Comparison of ENCODE assay signal across 8 cellular contexts in genomic region chr11:125874556-125875124, GRCh38. TPM values are rescaled to one million over a fixed set of nuclear protein-coding genes. Genes with fewer than 3 reads are reported as not detected.
DNase-seq lines count a peak whose midpoint lies in the region; ATAC-seq and TF ChIP-seq lines count a peak whose summit lies in the region.

No MANE protein-coding gene starts in this region.

- H3K27me3 Mint-ChIP-seq in activated naive CD8-positive, alpha-beta T cell treated with anti-CD3 and anti-CD28 coated beads, Interleukin-2, amount 50 U/mL, for 24 hours = peaks cover 7% of the 10 kb centered on the region

- peaks cover 6% of the 10 kb centered on the region for H3K9me3 Mint-ChIP-seq in activated naive CD8-positive, alpha-beta T cell treated with anti-CD3 and anti-CD28 coated beads, Interleukin-2, amount 50 U/mL, for 24 hours

- H3K4me3 ChIP-seq in OCI-LY3 (ENCODE audit: low read length) (no peak overlapping the region), heart right ventricle (peak overlapping the region in 6 of 10 donors; percentile 12 to 42 (median 22)), prostate gland (no peak overlapping the region)

- no peak overlapping the region for H3K27ac ChIP-seq in OCI-LY3 (ENCODE audit: low read length)
- no peak overlapping the region for H3K27ac ChIP-seq in heart right ventricle
- H3K27ac ChIP-seq in prostate gland = no peak overlapping the region

- H3K4me2 ChIP-seq in OCI-LY3 (ENCODE audit: low read length) = no peak overlapping the region

- H3K9me3 ChIP-seq in OCI-LY3 (ENCODE audit: insufficient read depth, low read length) = peaks cover 13% of the 10 kb centered on the region
- H3K9me3 ChIP-seq in heart right ventricle = peaks cover 0 to 8% (median 0%) of the 10 kb centered on the region in 11 donors
- H3K9me3 ChIP-seq in prostate gland = no peaks in the 10 kb centered on the region

- no peak for TF ChIP-seq POLR2A in prostate gland (IDR thresholded peaks at IDR 0.05)

- H3K36me3 ChIP-seq in OCI-LY3 (replicated peaks; ENCODE audit: low read depth, low read length) (peaks cover 7% of the 10 kb centered on the region), heart right ventricle (no peaks in the 10 kb centered on the region), prostate gland (no peaks in the 10 kb centered on the region)

- H3K27me3 ChIP-seq in OCI-LY3 (ENCODE audit: low read depth, low read length) (no peaks in the 10 kb centered on the region), heart right ventricle (no peaks in the 10 kb centered on the region), prostate gland (replicated peaks; ENCODE audit: insufficient read depth) (no peaks in the 10 kb centered on the region)

- no peak overlapping the region for H3K27ac Mint-ChIP-seq in activated naive CD8-positive, alpha-beta T cell treated with anti-CD3 and anti-CD28 coated beads, Interleukin-2, amount 50 U/mL, for 24 hours

- H3K79me2 ChIP-seq in OCI-LY3 (ENCODE audit: low read length) = no peaks in the 10 kb centered on the region

- no peaks in the 10 kb centered on the region for H4K20me1 ChIP-seq in OCI-LY3 (ENCODE audit: insufficient read depth, low read length)

- WGBS in heart right ventricle, 2 donors = 11 to 12% methylated on average over 8 of the region's 8 CpGs
- 9% methylated on average over 8 of the region's 8 CpGs for WGBS in prostate gland

- H3K4me1 Mint-ChIP-seq in activated naive CD8-positive, alpha-beta T cell treated with anti-CD3 and anti-CD28 coated beads, Interleukin-2, amount 50 U/mL, for 24 hours = no peaks in the 10 kb centered on the region

- intact Hi-C loops in heart right ventricle (cut with DNase I) = loop anchor here in 8 of 10 donors (5.0 to 10.0 kb wide), 6 partner anchors 247 to 920 kb away; partner anchors contain the start of genes CHEK1 (in 4 of the 8), CCDC15 (in 1 of the 8) and EI24 (in 1 of the 8)
- intact Hi-C loops in prostate gland (cut with DNase I) = loop anchor here (2.0 to 10.0 kb wide), 2 partner anchors 248 to 780 kb away; no protein-coding TSS in a partner anchor

- no peak overlapping the region for H2AFZ ChIP-seq in OCI-LY3 (ENCODE audit: low read depth, low read length)

- no peak overlapping the region for H3K4me3 Mint-ChIP-seq in activated naive CD8-positive, alpha-beta T cell treated with anti-CD3 and anti-CD28 coated beads, Interleukin-2, amount 50 U/mL, for 24 hours

- H3K36me3 Mint-ChIP-seq in activated naive CD8-positive, alpha-beta T cell treated with anti-CD3 and anti-CD28 coated beads, Interleukin-2, amount 50 U/mL, for 24 hours (ENCODE audit: low read depth) = peaks cover 3% of the 10 kb centered on the region

- no peak overlapping the region for H3K9ac ChIP-seq in OCI-LY3 (ENCODE audit: low read length)

- peak; percentile 78 for TF ChIP-seq CTCF in OCI-LY3 (IDR thresholded peaks at IDR 0.05; ENCODE audit: low read depth, low read length)
- TF ChIP-seq CTCF in heart right ventricle (IDR thresholded peaks at IDR 0.05) = peak; percentile 51 to 85 (median 75)
- TF ChIP-seq CTCF in prostate gland (IDR thresholded peaks at IDR 0.05) = peak in 3 of 4 experiments; percentile 47 to 59 (median 59)

- H3K4me1 ChIP-seq in OCI-LY3 (ENCODE audit: low read length) (peaks cover 16% of the 10 kb centered on the region), heart right ventricle (peaks cover 0 to 4% (median 0%) of the 10 kb centered on the region in 9 donors), prostate gland (replicated peaks) (no peaks in the 10 kb centered on the region)

- ATAC-seq in GM19395 (IDR thresholded peaks at IDR 0.05; ENCODE audit: unreplicated experiment) = peak; percentile 84
- ATAC-seq in activated naive CD8-positive, alpha-beta T cell treated with anti-CD3 and anti-CD28 coated beads, Interleukin-2, amount 50 U/mL, for 24 hours = peak; percentile 77
- ATAC-seq in heart right ventricle = peak; percentile 67 to 95 (median 92)
- ATAC-seq in GM19397 (IDR thresholded peaks at IDR 0.05; ENCODE audit: unreplicated experiment) = no peak

- DNase-seq in D341Med (ENCODE audit: low spot score) = peak; percentile 64
- DNase-seq in HuH-7 (ENCODE audit: low spot score) = peak; percentile 70
- peak; percentile 52 for DNase-seq in activated naive CD8-positive, alpha-beta T cell treated with anti-CD3 and anti-CD28 coated beads, Interleukin-2, amount 50 U/mL, for 24 hours
- DNase-seq in heart right ventricle = peak in 1 of 2 donors; percentile 67
- DNase-seq in prostate gland (ENCODE audit: low spot score) = peak; percentile 36

RNA-seq across cellular contexts. Expression of gene HYLS1, which starts 12.8 kb away (rescaled TPM):
- total RNA-seq in heart right ventricle (1 to 10 TPM; 2.0 to 6.4 (median 3.8) TPM), prostate gland (1 to 10 TPM; 4.4 to 6.5 TPM)
- polyA plus RNA-seq in heart right ventricle = 1 to 10 TPM; 2.5 to 3.1 TPM

RNA-seq across cellular contexts. Expression of gene PUS3, which starts 28.4 kb away (rescaled TPM):
- 10 to 100 TPM in 1 of 10 donors, 1 to 10 TPM in 9; 4.9 to 12.4 (median 7.7) TPM for total RNA-seq in heart right ventricle
- 1 to 10 TPM; 7.2 to 8.0 TPM for polyA plus RNA-seq in heart right ventricle
- total RNA-seq in prostate gland = 10 to 100 TPM in 1 of 2 donors, 1 to 10 TPM in 1; 8.3 to 11.8 TPM

RNA-seq across cellular contexts. Expression of gene DDX25, which starts 29.7 kb away (rescaled TPM):
- total RNA-seq in heart right ventricle = not detected
- polyA plus RNA-seq in heart right ventricle = under 1 TPM in 1 of 2 donors, not detected in 1; 0.01 TPM
- 1 to 10 TPM in 1 of 2 donors, not detected in 1; 9.5 TPM for total RNA-seq in prostate gland

RNA-seq across cellular contexts. Expression of gene PATE4, which starts 41.5 kb away (rescaled TPM):
- total RNA-seq in heart right ventricle (not detected), prostate gland (1 to 10 TPM in 1 of 2 donors, not detected in 1; 3.1 TPM)
- polyA plus RNA-seq in heart right ventricle = not detected

Comparison
In these comparisons a context has a peak if more than half of its experiments do, and no peak if none do; other contexts are left out.
1. H3K4me3 ChIP-seq: peak in heart right ventricle (6 of 10); none in OCI-LY3 (single experiment) and prostate gland (0 of 2).
2. Peak in every context shown above with its lines, with median percentiles within 50 percentile points of each other: CTCF ChIP-seq.